Comparison of ENCODE assay signal across 25 cellular contexts in genomic region chr13:20140487-20140886, GRCh38. TPM values are rescaled to one million over a fixed set of nuclear protein-coding genes. Genes with fewer than 3 reads are reported as not detected.
A peak's percentile ranks its signal among the peaks of the same experiment; 100 is the strongest.
DNase-seq lines count a peak whose midpoint lies in the region; ATAC-seq and TF ChIP-seq lines count a peak whose summit lies in the region.
"Had no signal": no experiment of that assay in that cellular context is flagged by ENCODE, and none has a peak within 500 bp of the region (broad histone marks: within the 10 kb centered on the region; RNA-seq: fewer than 3 reads in every experiment).

No MANE protein-coding gene starts in this region.

- H3K18ac ChIP-seq in IMR-90 (ENCODE audit: low read depth, low read length), result no peak overlapping the region

- H3K27me3 Mint-ChIP-seq in endodermal cell (ENCODE audit: insufficient read depth) (peaks cover 39% of the 10 kb centered on the region), type B pancreatic cell (peaks cover 41% of the 10 kb centered on the region)

- H4K91ac ChIP-seq in IMR-90 (ENCODE audit: insufficient read depth, low read depth, low read length), result no peak overlapping the region

- no peaks in the 10 kb centered on the region for H3K9me3 ChIP-seq in IMR-90 (ENCODE audit: control insufficient read depth, insufficient read depth, low read length)
- H3K9me3 ChIP-seq in endodermal cell (ENCODE audit: control insufficient read depth, low read length), result no peaks in the 10 kb centered on the region
- H3K9me3 ChIP-seq in OCI-LY7 (ENCODE audit: low read length), result no peaks in the 10 kb centered on the region

- no peak overlapping the region for H2AK5ac ChIP-seq in IMR-90 (ENCODE audit: low read depth, low read length)

- CTCF ChIA-PET in IMR-90 (lab: Yijun Ruan, JAX), result no interaction called here
- CTCF ChIA-PET in OCI-LY7 (lab: Charles Lee; ENCODE audit: unreplicated experiment), result no interaction called here

- ATAC-seq in IMR-90 (ENCODE audit: low read depth) (peak; percentile 35; the same call in 1 of the 2 replicates), left ventricle myocardium superior (peak; percentile 61), GM18511 (IDR thresholded peaks at IDR 0.05; ENCODE audit: unreplicated experiment) (no peak), GM18909 (IDR thresholded peaks at IDR 0.05; ENCODE audit: poor library complexity, unreplicated experiment) (no peak)
- ATAC-seq: GM12878, GM23338, HepG2 had no signal

- H3K4me3 Mint-ChIP-seq in endodermal cell, result no peak overlapping the region
- H3K4me3 Mint-ChIP-seq in type B pancreatic cell, result no peak overlapping the region
- H3K4me3 Mint-ChIP-seq: CD4-positive, CD25-positive, alpha-beta regulatory T cell; GM23338 had no signal

- H3K9me3 Mint-ChIP-seq in endodermal cell (no peaks in the 10 kb centered on the region), type B pancreatic cell (no peaks in the 10 kb centered on the region)

- POLR2A ChIA-PET in IMR-90 (lab: Charles Lee; ENCODE audit: unreplicated experiment) (no interaction called here), OCI-LY7 (lab: Charles Lee) (no interaction called here)

- H3K36me3 Mint-ChIP-seq in endodermal cell (ENCODE audit: low read depth) (no peaks in the 10 kb centered on the region), type B pancreatic cell (no peaks in the 10 kb centered on the region)
- H3K36me3 Mint-ChIP-seq: CD4-positive, CD25-positive, alpha-beta regulatory T cell had no signal

- intact Hi-C loops in IMR-90 (cut with micrococcal nuclease) (no loop called here), left ventricle myocardium superior (cut with micrococcal nuclease) (loop anchor here (10.0 kb wide), 1 partner anchor 56 kb away; no protein-coding TSS in a partner anchor), OCI-LY7 (cut with micrococcal nuclease; ENCODE audit: unreplicated experiment) (no loop called here)

- BruUV-seq in IMR-90 (replicated peaks; lab: Mats Ljungman, UMichigan) (no TSS peak), OCI-LY7 (replicated peaks; lab: Mats Ljungman, UMichigan) (no TSS peak)

- no peaks in the 10 kb centered on the region for H3K79me1 ChIP-seq in IMR-90 (ENCODE audit: low read depth in 1 of 2, low read length in 2 of 2)

- no peaks in the 10 kb centered on the region for H3K79me2 ChIP-seq in OCI-LY7 (ENCODE audit: insufficient read depth, low read depth, low read length)

- TF ChIP-seq CTCF in IMR-90 (conservative IDR thresholded peaks at IDR 0.05; ENCODE audit: low read depth, low read length), result no peak
- TF ChIP-seq CTCF in endodermal cell (conservative IDR thresholded peaks at IDR 0.05), result no peak
- no peak for TF ChIP-seq CTCF in type B pancreatic cell (conservative IDR thresholded peaks at IDR 0.05)
- no peak for TF ChIP-seq CTCF in OCI-LY7 (conservative IDR thresholded peaks at IDR 0.05; ENCODE audit: low read length)

- H3K9ac ChIP-seq in IMR-90 (ENCODE audit: low read depth, low read length) (no peak overlapping the region), endodermal cell (ENCODE audit: extremely low read depth, low read length, poor library complexity, severe bottlenecking) (no peak overlapping the region)

- peaks cover 2% of the 10 kb centered on the region; the same call in 1 of the 2 replicates for H3K4me1 ChIP-seq in IMR-90 (ENCODE audit: control insufficient read depth, insufficient read depth, low read length)
- no peaks in the 10 kb centered on the region for H3K4me1 ChIP-seq in endodermal cell (ENCODE audit: control insufficient read depth, insufficient read depth, low read length)
- no peaks in the 10 kb centered on the region for H3K4me1 ChIP-seq in OCI-LY7 (ENCODE audit: insufficient read depth, low read length, poor library complexity, severe bottlenecking)

- H2BK120ac ChIP-seq in IMR-90 (ENCODE audit: low read depth, low read length), result no peak overlapping the region

- H3K4me3 ChIP-seq in IMR-90 (ENCODE audit: insufficient read depth, low read depth, low read length) (no peak overlapping the region), endodermal cell (ENCODE audit: low read length) (no peak overlapping the region), OCI-LY7 (ENCODE audit: low read depth, low read length, poor library complexity, severe bottlenecking) (no peak overlapping the region)
- H3K4me3 ChIP-seq: GM12878, GM23338 had no signal

- H3K4me1 Mint-ChIP-seq in endodermal cell, result no peaks in the 10 kb centered on the region
- peaks cover 6% of the 10 kb centered on the region for H3K4me1 Mint-ChIP-seq in type B pancreatic cell (ENCODE audit: unreplicated experiment)

- no peak overlapping the region for H2BK15ac ChIP-seq in IMR-90 (ENCODE audit: low read depth, low read length)

- H4K20me1 ChIP-seq in IMR-90 (ENCODE audit: insufficient read depth, low read length) (no peaks in the 10 kb centered on the region), OCI-LY7 (ENCODE audit: insufficient read depth, low read length) (no peaks in the 10 kb centered on the region)

- TF ChIP-seq RAD21 in IMR-90 (IDR thresholded peaks at IDR 0.05; ENCODE audit: low read length), result no peak

- H3K36me3 ChIP-seq in IMR-90 (ENCODE audit: control insufficient read depth, insufficient read depth, low read length) (no peaks in the 10 kb centered on the region; the same call in 1 of the 2 replicates), endodermal cell (ENCODE audit: control insufficient read depth, insufficient read depth, low read length) (no peaks in the 10 kb centered on the region), OCI-LY7 (ENCODE audit: insufficient read depth, low read length) (no peaks in the 10 kb centered on the region)

- H3K4me2 ChIP-seq in IMR-90 (ENCODE audit: low read depth, low read length) (no peak overlapping the region), OCI-LY7 (ENCODE audit: low read length) (no peak overlapping the region)
- H3K4me2 ChIP-seq: GM23338 had no signal

- H3K14ac ChIP-seq in IMR-90 (replicated peaks; ENCODE audit: low read depth, low read length), result no peak overlapping the region

- H2AFZ ChIP-seq in IMR-90 (replicated peaks; ENCODE audit: low read length, poor library complexity) (no peak overlapping the region), OCI-LY7 (ENCODE audit: low read length) (no peak overlapping the region)
- H2AFZ ChIP-seq: GM23338 had no signal

- no peaks in the 10 kb centered on the region for H3K9me1 ChIP-seq in IMR-90 (ENCODE audit: insufficient read depth, low read length)

- no peak overlapping the region for H2BK20ac ChIP-seq in IMR-90 (ENCODE audit: low read depth, low read length)

- dilution Hi-C loops in IMR-90 (cut with HindIII; ENCODE audit: low sequenced_read_pairs, unreplicated experiment), result no loop called here

- no peak overlapping the region for H4K5ac ChIP-seq in IMR-90 (ENCODE audit: low read depth, low read length)

- H3K9me2 ChIP-seq in OCI-LY7 (ENCODE audit: insufficient read depth, low read length), result no peaks in the 10 kb centered on the region

- H3K56ac ChIP-seq in IMR-90 (ENCODE audit: extremely low read depth, insufficient read depth, low read length), result no peak overlapping the region

- no peak overlapping the region for H2AK9ac ChIP-seq in IMR-90 (replicated peaks; ENCODE audit: low read depth, low read length, poor library complexity)

- in situ Hi-C loops in IMR-90 (cut with MboI; ENCODE audit: low sequenced_read_pairs), result no loop called here

- H3K23ac ChIP-seq in IMR-90 (ENCODE audit: low read depth, low read length), result no peak overlapping the region

- no peak for TF ChIP-seq POLR2A in IMR-90 (IDR thresholded peaks at IDR 0.05; ENCODE audit: low read depth, low read length)

- DNase-seq in IMR-90 (no peak), endodermal cell (peak; percentile 20), left ventricle myocardium superior (no peak), type B pancreatic cell (ENCODE audit: extremely low spot score, unreplicated experiment) (peak; percentile 27), OCI-LY7 (ENCODE audit: low spot score) (no peak)
- DNase-seq: CD4-positive, CD25-positive, alpha-beta regulatory T cell; COR-L47; DND-41; HCEC 1CT; KBM-7; MM.1S; NCI-H1092; NCI-H1436 treated with DMSO at 0.1 percent for 48 hours; NCI-H1930; NCI-H2171; NCI-H345; NCI-H524; NCI-H82 had no signal

- H3K4ac ChIP-seq in IMR-90 (ENCODE audit: low read depth, low read length), result no peak overlapping the region

- no peak overlapping the region for H2BK5ac ChIP-seq in IMR-90 (ENCODE audit: low read depth, low read length, poor library complexity, severe bottlenecking)

- H3K27ac Mint-ChIP-seq in endodermal cell (no peak overlapping the region), type B pancreatic cell (no peak overlapping the region)
- H3K27ac Mint-ChIP-seq: CD4-positive, CD25-positive, alpha-beta regulatory T cell; GM23338 had no signal

- peaks cover 17% of the 10 kb centered on the region; the same call in 1 of the 2 replicates for H3K27me3 ChIP-seq in IMR-90 (ENCODE audit: control insufficient read depth, insufficient read depth, low read length)
- H3K27me3 ChIP-seq in endodermal cell (ENCODE audit: control insufficient read depth, insufficient read depth, low read length, poor library complexity, severe bottlenecking), result peaks cover 24% of the 10 kb centered on the region

- no peak overlapping the region for H4K8ac ChIP-seq in IMR-90 (ENCODE audit: low read depth in 2 of 2, low read length in 2 of 2)

- no peak overlapping the region for H3K27ac ChIP-seq in IMR-90 (ENCODE audit: insufficient read depth, low read length)
- H3K27ac ChIP-seq in endodermal cell (ENCODE audit: low read depth, low read length), result no peak overlapping the region
- H3K27ac ChIP-seq in OCI-LY7 (ENCODE audit: low read depth, low read length, poor library complexity, severe bottlenecking), result no peak overlapping the region

- WGBS in IMR-90 (ENCODE audit: extremely low coverage in 2 of 2, insufficient read length in 1 of 2), 2 experiments, result 0% methylated on average over 2 of the region's 4 CpGs; no CpG with 5 or more reads in 1 of the 2 experiments
- WGBS in endodermal cell (ENCODE audit: insufficient coverage in 1 of 2, insufficient read length in 1 of 2), 2 experiments, result 74 to 100% methylated on average over 1 to 4 of the region's 4 CpGs

RNA-seq across cellular contexts. Expression of gene GJA3, which starts 20.4 kb away (rescaled TPM):
- total RNA-seq in IMR-90 (2012; rRNA removed) (2.7 and 3.6 TPM in 2 replicates), endodermal cell (under 1 TPM; 0.07 to 0.09 TPM), left ventricle myocardium superior (17.9 TPM), type B pancreatic cell (ENCODE audit: low replicate concordance) (0.31 and 0.60 TPM in 2 replicates), OCI-LY7 (2022) (not detected in 2 replicates)
- 1.2 and 1.5 TPM in 2 replicates for polyA plus RNA-seq in IMR-90 (2012; rRNA removed)
- polyA plus RNA-seq in IMR-90 (2012; cell fraction: cytosol; rRNA removed), result 0.80 and 1.1 TPM in 2 replicates
- polyA plus RNA-seq in IMR-90 (2012; cell fraction: nucleus; rRNA removed; ENCODE audit: low replicate concordance), result 0.63 and 0.79 TPM in 2 replicates
- polyA plus RNA-seq in endodermal cell (2013, experiment 1 of 2), result not detected
- 0.08 TPM for polyA plus RNA-seq in endodermal cell (2013, experiment 2 of 2)
- not detected in 2 replicates for total RNA-seq in OCI-LY7 (2014; rRNA removed; shearing (Covaris generic))
- total RNA-seq: CD4-positive, CD25-positive, alpha-beta regulatory T cell had no signal

RNA-seq across cellular contexts. Expression of gene GJB2, which starts 52.3 kb away (rescaled TPM):
- under 0.01 TPM in 2 replicates for total RNA-seq in IMR-90 (2012; rRNA removed)
- polyA plus RNA-seq in IMR-90 (2012; rRNA removed), result 0.09 and 0.17 TPM in 2 replicates
- polyA plus RNA-seq in IMR-90 (2012; cell fraction: cytosol; rRNA removed), result 0.10 and 0.30 TPM in 2 replicates
- 0.52 and 2.5 TPM in 2 replicates for polyA plus RNA-seq in IMR-90 (2012; cell fraction: nucleus; rRNA removed; ENCODE audit: low replicate concordance)
- under 1 TPM; 0.26 to 0.82 TPM for total RNA-seq in endodermal cell
- polyA plus RNA-seq in endodermal cell (2013, experiment 1 of 2), result 0.28 TPM
- 0.25 TPM for polyA plus RNA-seq in endodermal cell (2013, experiment 2 of 2)
- 0.42 TPM for total RNA-seq in left ventricle myocardium superior
- 14.3 and 17.0 TPM in 2 replicates for total RNA-seq in type B pancreatic cell (ENCODE audit: low replicate concordance)
- not detected in 2 replicates for total RNA-seq in OCI-LY7 (2014; rRNA removed; shearing (Covaris generic))
- total RNA-seq in OCI-LY7 (2022), result not detected in 2 replicates
- total RNA-seq: A673; CD4-positive, CD25-positive, alpha-beta regulatory T cell; GM23338 had no signal
- polyA plus RNA-seq: BJ; CD4-positive, CD25-positive, alpha-beta regulatory T cell; GM23338 had no signal

Comparison
In these comparisons a context has a peak if more than half of its experiments do, and no peak if none do; other contexts are left out.
1. ATAC-seq: peak in IMR-90 (single experiment) and left ventricle myocardium superior (single experiment); none in GM18511 (single experiment) and GM18909 (single experiment).
2. DNase-seq: peak in endodermal cell (single experiment) and type B pancreatic cell (single experiment); none in IMR-90 (single experiment), left ventricle myocardium superior (single experiment) and OCI-LY7 (single experiment).